ENCODE assay signal across 15 cellular contexts in the genomic region with DNA sequence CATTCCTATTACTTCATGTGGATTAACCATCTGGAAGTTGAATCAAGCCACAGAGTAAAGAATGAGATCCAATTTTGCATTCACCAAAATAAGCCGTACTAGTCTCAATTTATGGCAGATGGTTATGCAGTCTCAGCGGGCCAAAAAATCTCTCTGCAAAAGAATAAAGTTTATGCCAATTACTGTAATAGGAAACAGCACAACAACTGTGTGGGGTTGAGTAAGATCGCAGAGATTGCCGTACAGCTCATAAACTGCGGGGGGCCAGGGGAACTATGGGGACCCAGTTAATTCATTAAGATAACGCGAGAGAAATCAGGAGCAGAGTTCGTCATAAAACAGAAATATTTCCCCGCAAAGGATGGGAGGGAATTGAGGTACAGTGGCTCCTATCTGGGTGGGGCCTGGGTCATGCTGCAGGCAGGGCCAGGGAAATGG. TPM values are rescaled to one million over a fixed set of nuclear protein-coding genes. Genes with fewer than 3 reads are reported as not detected.
DNase-seq lines count a peak whose midpoint lies in the region; ATAC-seq and TF ChIP-seq lines count a peak whose summit lies in the region.
"Had no signal": no experiment of that assay in that cellular context is flagged by ENCODE, and none has a peak within 500 bp of the region (broad histone marks: within the 10 kb centered on the region; RNA-seq: fewer than 3 reads in every experiment).

No MANE protein-coding gene starts in this region.

- peak overlapping the region; percentile 59 for H3K27ac Mint-ChIP-seq in stimulated activated naive B cell treated with anti-CD40 and anti-IgM and Interleukin-4, amounts not matched to agents 10 μg/mL and 1 μg/mL and 100 μg/mL, for 72 hours
- H3K27ac Mint-ChIP-seq in activated CD4-positive, alpha-beta memory T cell treated with anti-CD3 and anti-CD28 coated beads, Interleukin-2, amount 10 ng/mL, durations not matched to agents 7 days and 5 days, result no peak overlapping the region

- DNase-seq in activated CD8-positive, alpha-beta memory T cell treated with anti-CD3 and anti-CD28 coated beads for 24 hours, result peak; percentile 24
- DNase-seq in activated CD8-positive, alpha-beta memory T cell treated with anti-CD3 and anti-CD28 coated beads, Interleukin-2, amount 50 U/mL, for 48 hours, result no peak
- DNase-seq in NCI-H1694 (lab: John Stamatoyannopoulos, UW) (peak; percentile 60), fibroblast of lung (ENCODE audit: low read depth in 2 of 2) (no peak), HK-2 (ENCODE audit: unreplicated experiment) (no peak)
- DNase-seq in stimulated activated naive B cell treated with anti-CD40 and anti-IgM and Interleukin-4, amounts not matched to agents 10 μg/mL and 1 μg/mL and 100 μg/mL, for 72 hours, result no peak
- no peak for DNase-seq in stimulated activated CD4-positive, alpha-beta T cell treated with anti-CD3 and anti-CD28 coated beads, Interleukin-12 subunit alpha, Interleukin-12 subunit beta, amount 100 ng/mL, for 4 hours
- no peak for DNase-seq in activated CD4-positive, alpha-beta memory T cell treated with anti-CD3 and anti-CD28 coated beads, Interleukin-2, amount 10 ng/mL, durations not matched to agents 7 days and 5 days
- DNase-seq: activated CD4-positive, CD25-positive, alpha-beta regulatory T cell; lower lobe of right lung; OCI-M1 had no signal

- H3K4me3 ChIP-seq in fibroblast of lung (replicated peaks in 1 of 4; ENCODE audit: control extremely low read depth in 1 of 4, insufficient read depth in 1 of 4, low read depth in 3 of 4, low read length in 4 of 4), result no peak overlapping the region
- H3K4me3 ChIP-seq: adrenal gland, coronary artery, lower lobe of right lung, skin epidermis had no signal

- no peak overlapping the region for H3K4me3 Mint-ChIP-seq in stimulated activated naive B cell treated with anti-CD40 and anti-IgM and Interleukin-4, amounts not matched to agents 10 μg/mL and 1 μg/mL and 100 μg/mL, for 72 hours
- H3K4me3 Mint-ChIP-seq in activated CD4-positive, alpha-beta memory T cell treated with anti-CD3 and anti-CD28 coated beads, Interleukin-2, amount 10 ng/mL, durations not matched to agents 7 days and 5 days, result no peak overlapping the region
- H3K4me3 Mint-ChIP-seq: neural crest cell had no signal

- no peak for ATAC-seq in stimulated activated naive B cell treated with anti-CD40 and anti-IgM and Interleukin-4, amounts not matched to agents 10 μg/mL and 1 μg/mL and 100 μg/mL, for 72 hours (replicated peaks)

- no peaks in the 10 kb centered on the region for H3K79me2 ChIP-seq in fibroblast of lung (ENCODE audit: control insufficient read depth, insufficient read depth, low read length)

- H3K36me3 Mint-ChIP-seq in stimulated activated naive B cell treated with anti-CD40 and anti-IgM and Interleukin-4, amounts not matched to agents 10 μg/mL and 1 μg/mL and 100 μg/mL, for 72 hours, result peaks cover 47 to 76% of the 10 kb centered on the region in 2 donors
- peaks cover 10% of the 10 kb centered on the region for H3K36me3 Mint-ChIP-seq in activated CD4-positive, alpha-beta memory T cell treated with anti-CD3 and anti-CD28 coated beads, Interleukin-2, amount 10 ng/mL, durations not matched to agents 7 days and 5 days (ENCODE audit: low read depth)

- no peak overlapping the region for H2AFZ ChIP-seq in fibroblast of lung (ENCODE audit: low read length)

- CTCF ChIA-PET in activated CD4-positive, alpha-beta memory T cell treated with anti-CD3 and anti-CD28 coated beads, Interleukin-2, amount 10 ng/mL, durations not matched to agents 7 days and 5 days (lab: Charles Lee), result no interaction called here

- no peaks in the 10 kb centered on the region for H4K20me1 ChIP-seq in fibroblast of lung (ENCODE audit: control insufficient read depth, extremely low read depth, insufficient read depth, low read length)

- H3K9me3 Mint-ChIP-seq in stimulated activated naive B cell treated with anti-CD40 and anti-IgM and Interleukin-4, amounts not matched to agents 10 μg/mL and 1 μg/mL and 100 μg/mL, for 72 hours, result peaks cover 4% of the 10 kb centered on the region in 2 donors
- no peaks in the 10 kb centered on the region for H3K9me3 Mint-ChIP-seq in activated CD4-positive, alpha-beta memory T cell treated with anti-CD3 and anti-CD28 coated beads, Interleukin-2, amount 10 ng/mL, durations not matched to agents 7 days and 5 days

- H3K27me3 Mint-ChIP-seq in stimulated activated naive B cell treated with anti-CD40 and anti-IgM and Interleukin-4, amounts not matched to agents 10 μg/mL and 1 μg/mL and 100 μg/mL, for 72 hours, result no peaks in the 10 kb centered on the region
- H3K27me3 Mint-ChIP-seq in activated CD4-positive, alpha-beta memory T cell treated with anti-CD3 and anti-CD28 coated beads, Interleukin-2, amount 10 ng/mL, durations not matched to agents 7 days and 5 days, result no peaks in the 10 kb centered on the region

- no peaks in the 10 kb centered on the region for H3K27me3 ChIP-seq in fibroblast of lung (ENCODE audit: control insufficient read depth, insufficient read depth, low read length)
- H3K27me3 ChIP-seq: adrenal gland had no signal

- peaks cover 3% of the 10 kb centered on the region for H3K36me3 ChIP-seq in fibroblast of lung (ENCODE audit: control insufficient read depth, insufficient read depth, low read length)
- H3K36me3 ChIP-seq: adrenal gland, lower lobe of right lung had no signal

- H3K4me1 Mint-ChIP-seq in stimulated activated naive B cell treated with anti-CD40 and anti-IgM and Interleukin-4, amounts not matched to agents 10 μg/mL and 1 μg/mL and 100 μg/mL, for 72 hours, result peaks cover 0 to 5% of the 10 kb centered on the region in 2 donors
- no peaks in the 10 kb centered on the region for H3K4me1 Mint-ChIP-seq in activated CD4-positive, alpha-beta memory T cell treated with anti-CD3 and anti-CD28 coated beads, Interleukin-2, amount 10 ng/mL, durations not matched to agents 7 days and 5 days

- POLR2A ChIA-PET in activated CD4-positive, alpha-beta memory T cell treated with anti-CD3 and anti-CD28 coated beads, Interleukin-2, amount 10 ng/mL, durations not matched to agents 7 days and 5 days (lab: Charles Lee), result no interaction called here

- H3K4me2 ChIP-seq in fibroblast of lung (ENCODE audit: extremely low read depth, insufficient read depth, low read length), result no peak overlapping the region

- H3K9me3 ChIP-seq in fibroblast of lung (ENCODE audit: control insufficient read depth, insufficient read depth, low read depth, low read length), result no peaks in the 10 kb centered on the region
- H3K9me3 ChIP-seq: adrenal gland, lower lobe of right lung had no signal

- TF ChIP-seq CTCF in fibroblast of lung (conservative IDR thresholded peaks at IDR 0.05 in 1 of 2, IDR thresholded peaks at IDR 0.05 in 1 of 2; ENCODE audit: low read depth in 1 of 2, low read length in 2 of 2), result no peak

- H3K9ac ChIP-seq in fibroblast of lung (ENCODE audit: insufficient read depth, low read length), result no peak overlapping the region

- H3K4me1 ChIP-seq in fibroblast of lung (ENCODE audit: control insufficient read depth, extremely low read depth, insufficient read depth, low read length), result no peaks in the 10 kb centered on the region

- H3K27ac ChIP-seq in fibroblast of lung (ENCODE audit: insufficient read depth, low read length), result peak overlapping the region; percentile 39
- H3K27ac ChIP-seq: coronary artery, lower lobe of right lung had no signal

RNA-seq across cellular contexts. Expression of a gene that starts 41.5 kb away (rescaled TPM):
- total RNA-seq in fibroblast of lung, result 1.0 and 7.4 TPM in 2 replicates
- polyA plus RNA-seq in fibroblast of lung, result 2.8 and 11.8 TPM in 2 replicates
- 3.9 and 9.5 TPM in 2 replicates for polyA plus RNA-seq in fibroblast of lung (2012)
- 14.0 and 82.2 TPM in 2 replicates for polyA minus RNA-seq in fibroblast of lung (ENCODE audit: low replicate concordance)
- total RNA-seq in activated CD4-positive, alpha-beta memory T cell treated with anti-CD3 and anti-CD28 coated beads, Interleukin-2, amount 10 ng/mL, durations not matched to agents 7 days and 5 days, result under 1 TPM; 0.35 to 0.40 TPM

Comparison
In these comparisons a context has a peak if more than half of its experiments do, and no peak if none do; other contexts are left out.
1. DNase-seq: peak in activated CD8-positive, alpha-beta memory T cell treated with anti-CD3 and anti-CD28 coated beads for 24 hours (single experiment) and NCI-H1694 (single experiment); none in activated CD8-positive, alpha-beta memory T cell treated with anti-CD3 and anti-CD28 coated beads, Interleukin-2, amount 50 U/mL, for 48 hours (single experiment), fibroblast of lung (0 of 2), stimulated activated naive B cell treated with anti-CD40 and anti-IgM and Interleukin-4, amounts not matched to agents 10 μg/mL and 1 μg/mL and 100 μg/mL, for 72 hours (single experiment), stimulated activated CD4-positive, alpha-beta T cell treated with anti-CD3 and anti-CD28 coated beads, Interleukin-12 subunit alpha, Interleukin-12 subunit beta, amount 100 ng/mL, for 4 hours (single experiment), activated CD4-positive, alpha-beta memory T cell treated with anti-CD3 and anti-CD28 coated beads, Interleukin-2, amount 10 ng/mL, durations not matched to agents 7 days and 5 days (single experiment) and HK-2 (single experiment).